In genomic region chr11:64439772-64440491, GRCh38 we compare ENCODE assay signal across 8 cellular contexts.
DNase-seq lines count a peak whose midpoint lies in the region; ATAC-seq, FAIRE-seq and TF ChIP-seq lines count a peak whose summit lies in the region.
"Not testable (repeated sequence)": the region's sequence is repeated elsewhere in the genome, so short reads cannot be mapped to it uniquely, and the experiment has no call there.

No MANE protein-coding gene starts in this region.

- H3K4me1 ChIP-seq in BLaER1: peaks cover 100% of the 10 kb centered on the region
- peaks cover 26% of the 10 kb centered on the region for H3K4me1 ChIP-seq in Caco-2
- not testable (repeated sequence) for H3K4me1 ChIP-seq in HEK293 (ENCODE audit: control insufficient read depth, insufficient read depth, low read length); K562 (replicated peaks in 1 of 2; ENCODE audit: control insufficient read depth in 2 of 2, insufficient read depth in 2 of 2, low read length in 2 of 2); kidney (ENCODE audit: control insufficient read depth in 1 of 2, insufficient read depth in 1 of 2, low read depth in 1 of 2, low read length in 2 of 2)
- peaks cover 26 to 33% of the 10 kb centered on the region in 2 experiments for H3K4me1 ChIP-seq in trophoblast cell (ENCODE audit: control insufficient read depth in 1 of 2, insufficient read depth in 2 of 2, low read length in 2 of 2)
- H3K4me1 ChIP-seq in spleen: peaks cover 0 to 18% (median 11%) of the 10 kb centered on the region in 6 donors

- H2BK5ac ChIP-seq in trophoblast cell (ENCODE audit: low read depth, low read length, poor library complexity): peak overlapping the region; percentile 19

- H3K4me3 Mint-ChIP-seq in Caco-2 (ENCODE audit: unreplicated experiment): not testable (repeated sequence)

- peak overlapping the region; percentile 11; the same call in 1 of the 2 replicates for H3K4me3 ChIP-seq in BLaER1
- not testable (repeated sequence) for H3K4me3 ChIP-seq in Caco-2 (ENCODE audit: low read depth, low read length); HEK293 (ENCODE audit: low read depth, low read length); K562; kidney (ENCODE audit: low read length in 2 of 2); trophoblast cell (ENCODE audit: low read depth, low read length); spleen

- not testable (repeated sequence) for H2AFZ ChIP-seq in K562 (ENCODE audit: low read depth, low read length); trophoblast cell (ENCODE audit: insufficient read depth, low read length, poor library complexity)

- H3K14ac ChIP-seq in trophoblast cell (ENCODE audit: low read length): peak overlapping the region; percentile 22

- TF ChIP-seq RAD21 in K562 (CRISPR knock-in tag; conservative IDR thresholded peaks at IDR 0.05 in 1 of 2, IDR thresholded peaks at IDR 0.05 in 1 of 2): not testable (repeated sequence)

- not testable (repeated sequence) for H3K9me1 ChIP-seq in K562 (ENCODE audit: control insufficient read depth, insufficient read depth, low read length)

- not testable (repeated sequence) for H3K4ac ChIP-seq in trophoblast cell (ENCODE audit: low read depth, low read length)

- H4K91ac ChIP-seq in trophoblast cell (ENCODE audit: low read depth, low read length): peak overlapping the region; percentile 44

- TF ChIP-seq EP300 in K562 (IDR thresholded peaks at IDR 0.05; ENCODE audit: low read length): not testable (repeated sequence)

- H3K27ac ChIP-seq in BLaER1 (peak overlapping the region; percentile 61), trophoblast cell (ENCODE audit: low read depth, low read length) (peak overlapping the region; percentile 86)
- H3K27ac ChIP-seq in HEK293 (ENCODE audit: extremely low read depth, low read depth, low read length); K562 (ENCODE audit: extremely low read depth, low read depth, low read length); kidney (ENCODE audit: low read depth in 2 of 2, low read length in 2 of 2); spleen: not testable (repeated sequence)

- not testable (repeated sequence) for TF ChIP-seq CTCF in Caco-2 (IDR thresholded peaks at IDR 0.05; ENCODE audit: insufficient read depth in 1 of 2, low read depth in 1 of 2, low read length in 1 of 2, severe bottlenecking in 1 of 2, unreplicated experiment in 1 of 2); HEK293 (tag by site-specific recombination; IDR thresholded peaks at IDR 0.05); K562 (IDR thresholded peaks at IDR 0.05 in 2 of 3, conservative IDR thresholded peaks at IDR 0.05 in 1 of 3; ENCODE audit: insufficient read depth in 2 of 3, low read depth in 1 of 3, low read length in 3 of 3); kidney (IDR thresholded peaks at IDR 0.05; ENCODE audit: borderline replicate concordance, extremely low read depth, insufficient read depth); spleen (IDR thresholded peaks at IDR 0.05 in 8 of 11, conservative IDR thresholded peaks at IDR 0.05 in 3 of 11)

- CTCF ChIA-PET in Caco-2 (lab: Charles Lee) (interaction anchor here (0.7 to 3.9 kb wide), 5 partner anchors 9 to 265 kb away, joined by 3 to 37 read pairs (median 4); partner anchors contain the start of genes PRDX5 and TRMT112), HEK293 (lab: Yijun Ruan, JAX) (interaction anchor here (0.6 to 4.2 kb wide), 6 partner anchors 9 to 1834 kb away, joined by 3 to 21 read pairs (median 4); no protein-coding TSS in a partner anchor)
- CTCF ChIA-PET in K562 (lab: Yijun Ruan, JAX; ENCODE audit: low intra/inter-chr PET ratio): not testable (repeated sequence)

- H3K27me3 ChIP-seq in BLaER1; Caco-2 (replicated peaks; ENCODE audit: control insufficient read depth, insufficient read depth, low read length); trophoblast cell (ENCODE audit: insufficient read depth, low read length): not testable (repeated sequence)
- H3K27me3 ChIP-seq in K562 (ENCODE audit: control insufficient read depth in 2 of 2, insufficient read depth in 2 of 2, low read length in 2 of 2) (peaks cover 37 to 81% of the 10 kb centered on the region in 2 experiments), spleen (replicated peaks in 1 of 7) (peaks cover 0 to 37% (median 0%) of the 10 kb centered on the region in 7 donors)

- not testable (repeated sequence) for BruUV-seq in Caco-2 (replicated peaks; lab: Mats Ljungman, UMichigan); K562 (replicated peaks; lab: Mats Ljungman, UMichigan)

- H3K36me3 ChIP-seq in BLaER1; Caco-2 (ENCODE audit: control insufficient read depth, insufficient read depth, low read length); HEK293 (ENCODE audit: control insufficient read depth in 2 of 2, insufficient read depth in 1 of 2, low read length in 2 of 2); K562 (ENCODE audit: control insufficient read depth, insufficient read depth, low read length); kidney (ENCODE audit: control insufficient read depth in 1 of 2, insufficient read depth in 2 of 2, low read length in 2 of 2); trophoblast cell (ENCODE audit: control insufficient read depth in 1 of 2, insufficient read depth in 2 of 2, low read length in 2 of 2); spleen: not testable (repeated sequence)

- not testable (repeated sequence) for H4K12ac ChIP-seq in trophoblast cell (ENCODE audit: low read depth, low read length)

- POLR2A ChIA-PET in Caco-2 (lab: Charles Lee); HEK293 (lab: Yijun Ruan, JAX): not testable (repeated sequence)
- POLR2A ChIA-PET in K562 (lab: Yijun Ruan, JAX): interaction anchor here (0.6 kb wide), 1 partner anchor 119 kb away, joined by 4 read pairs; no protein-coding TSS in a partner anchor

- H3K36me3 Mint-ChIP-seq in Caco-2 (ENCODE audit: insufficient read depth, unreplicated experiment): not testable (repeated sequence)

- H3K9me3 ChIP-seq in BLaER1; Caco-2; HEK293 (ENCODE audit: control insufficient read depth, insufficient read depth, low read depth, low read length); K562 (replicated peaks; ENCODE audit: control insufficient read depth, insufficient read depth, low read depth, low read length); kidney (ENCODE audit: control insufficient read depth in 1 of 2, low read length in 2 of 2); trophoblast cell (ENCODE audit: insufficient read depth, low read depth, low read length); spleen: not testable (repeated sequence)

- FAIRE-seq in K562 (lab: Jason Lieb, UNC); kidney (lab: Jason Lieb, UNC): not testable (repeated sequence)

- not testable (repeated sequence) for H3K4me1 Mint-ChIP-seq in Caco-2 (ENCODE audit: low read depth, unreplicated experiment)

- H2AK5ac ChIP-seq in trophoblast cell (ENCODE audit: low read length): not testable (repeated sequence)

- in situ Hi-C loops in K562 (cut with MboI): not testable (repeated sequence)

- peak overlapping the region; percentile 83 for H3K4me2 ChIP-seq in BLaER1
- not testable (repeated sequence) for H3K4me2 ChIP-seq in K562 (ENCODE audit: insufficient read depth, low read length); trophoblast cell (ENCODE audit: low read length)

- not testable (repeated sequence) for TF ChIP-seq POLR2A in K562 (conservative IDR thresholded peaks at IDR 0.05); spleen (IDR thresholded peaks at IDR 0.05)

- not testable (repeated sequence) for H4K20me1 ChIP-seq in BLaER1; K562 (replicated peaks; ENCODE audit: control insufficient read depth, insufficient read depth, low read length)

- H3K23ac ChIP-seq in trophoblast cell (ENCODE audit: low read length): not testable (repeated sequence)

- not testable (repeated sequence) for H3K79me2 ChIP-seq in K562 (ENCODE audit: control insufficient read depth, insufficient read depth, low read length); trophoblast cell (ENCODE audit: control insufficient read depth, insufficient read depth, low read length, poor library complexity)

- 3% methylated on average over 7 of the region's 8 CpGs for WGBS in K562 (ENCODE audit: insufficient coverage, low coverage, missing lambda C conversion rate)
- WGBS in trophoblast cell (ENCODE audit: extremely low coverage, insufficient coverage, insufficient read length): no CpG with 5 or more reads among the region's 8 CpGs
- WGBS in spleen, 5 donors: 74 to 88% (median 84%) methylated on average over 8 of the region's 8 CpGs

- intact Hi-C loops in Caco-2 (cut with micrococcal nuclease; ENCODE audit: unreplicated experiment); K562 (cut with micrococcal nuclease); kidney (cut with DNase I); spleen (cut with DNase I; ENCODE audit: low total_unique reads): not testable (repeated sequence)

- H3K9ac ChIP-seq in BLaER1: peak overlapping the region; percentile 8; the same call in 1 of the 2 replicates
- not testable (repeated sequence) for H3K9ac ChIP-seq in K562 (ENCODE audit: insufficient read depth in 1 of 2, low read depth in 2 of 2, low read length in 2 of 2); kidney (ENCODE audit: low read length in 2 of 2); trophoblast cell (ENCODE audit: low read length)

- peak overlapping the region; percentile 20 for H4K8ac ChIP-seq in trophoblast cell (ENCODE audit: low read depth, low read length)

- H3K79me1 ChIP-seq in trophoblast cell (ENCODE audit: low read length): peaks cover 20% of the 10 kb centered on the region

- not testable (repeated sequence) for H3K9me3 Mint-ChIP-seq in Caco-2 (ENCODE audit: unreplicated experiment)

- H3K27ac Mint-ChIP-seq in Caco-2 (ENCODE audit: unreplicated experiment): peak overlapping the region; percentile 91

- peak overlapping the region; percentile 36 for H3K18ac ChIP-seq in trophoblast cell (ENCODE audit: low read length)

- not testable (repeated sequence) for H3K27me3 Mint-ChIP-seq in Caco-2 (ENCODE audit: insufficient read depth, unreplicated experiment)

- ATAC-seq in K562: not testable (repeated sequence)

- peak overlapping the region; percentile 15 for H2BK120ac ChIP-seq in trophoblast cell (ENCODE audit: insufficient read depth, low read length, poor library complexity)

- DNase-seq in Caco-2; K562 (ENCODE audit: extremely low read depth in 1 of 4, low spot score in 3 of 4); trophoblast cell: not testable (repeated sequence)
- DNase-seq in kidney (peak; percentile 4), mesenteric fat pad (ENCODE audit: low spot score) (peak; percentile 26), spleen (peak; percentile 6)

- H2BK12ac ChIP-seq in trophoblast cell (ENCODE audit: low read length): peak overlapping the region; percentile 31
